In the genomic region with DNA sequence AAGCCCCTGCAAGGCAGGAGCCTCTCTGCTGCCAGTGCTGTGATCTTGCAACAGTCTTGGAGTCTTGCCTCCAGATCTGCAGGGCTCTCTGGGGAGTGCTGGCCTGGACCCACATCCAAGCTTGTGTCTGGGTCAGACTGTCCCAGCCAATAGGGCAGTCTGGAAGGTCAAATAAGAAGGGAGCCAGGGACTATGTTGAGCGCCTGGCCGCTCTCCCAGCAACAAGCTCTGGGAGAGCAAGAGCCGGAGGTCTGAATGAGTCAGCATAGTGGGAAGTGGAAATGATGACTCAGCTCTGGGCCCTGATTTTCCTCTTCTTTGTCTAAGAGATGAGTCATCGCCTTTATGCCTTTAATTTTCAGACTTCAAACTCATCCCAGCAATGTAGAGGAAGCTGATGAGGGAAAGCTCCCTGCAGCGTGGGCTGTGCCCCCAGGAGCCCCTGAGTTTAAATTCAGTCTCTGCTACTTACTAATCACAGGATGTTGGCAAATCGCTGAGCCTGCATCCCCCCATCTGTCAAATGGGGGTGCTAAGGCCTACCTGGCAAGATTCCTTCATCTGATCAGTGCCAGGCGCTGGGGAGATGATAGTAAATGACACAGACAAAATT, we compare ENCODE assay signal across 9 cellular contexts. TPM values are rescaled to one million over a fixed set of nuclear protein-coding genes. Genes with fewer than 3 reads are reported as not detected.
A peak's percentile ranks its signal among the peaks of the same experiment; 100 is the strongest.
DNase-seq lines count a peak whose midpoint lies in the region; ATAC-seq and TF ChIP-seq lines count a peak whose summit lies in the region.
"Had no signal": no experiment of that assay in that cellular context is flagged by ENCODE, and none has a peak within 500 bp of the region (broad histone marks: within the 10 kb centered on the region; RNA-seq: fewer than 3 reads in every experiment).

No MANE protein-coding gene starts in this region.

- H3K4me1 Mint-ChIP-seq in stimulated activated naive B cell treated with anti-CD40 and anti-IgM and Interleukin-4, amounts not matched to agents 10 μg/mL and 1 μg/mL and 100 μg/mL, for 72 hours: peaks cover 16 to 27% of the 10 kb centered on the region in 2 donors

- H3K27ac ChIP-seq in esophagus muscularis mucosa (replicated peaks in 1 of 4) (peak overlapping the region; percentile 50 to 81 (median 72)), muscle layer of duodenum (ENCODE audit: low read length) (peak overlapping the region; percentile 64)
- H3K27ac ChIP-seq: neutrophil had no signal

- peak; percentile 51 for DNase-seq in GM13976 (ENCODE audit: low spot score)
- peak; percentile 83 for DNase-seq in NCI-H2227 (lab: John Stamatoyannopoulos, UW; ENCODE audit: unreplicated experiment)
- peak; percentile 68 for DNase-seq in activated CD8-positive, alpha-beta memory T cell treated with anti-CD3 and anti-CD28 coated beads, Interleukin-2, amount 50 U/mL, for 48 hours
- peak; percentile 96 for DNase-seq in esophagus muscularis mucosa (ENCODE audit: extremely low spot score)
- DNase-seq in stimulated activated naive B cell treated with anti-CD40 and anti-IgM and Interleukin-4, amounts not matched to agents 10 μg/mL and 1 μg/mL and 100 μg/mL, for 72 hours: peak; percentile 28
- no peak for DNase-seq in GM19240 (ENCODE audit: insufficient read length, low spot score)

- H3K4me1 ChIP-seq in esophagus muscularis mucosa: peaks cover 14 to 17% (median 15%) of the 10 kb centered on the region in 4 donors
- peaks cover 4 to 8% of the 10 kb centered on the region in 2 donors for H3K4me1 ChIP-seq in muscle layer of duodenum (ENCODE audit: control insufficient read depth in 1 of 2, insufficient read depth in 2 of 2, low read length in 2 of 2)

- H3K36me3 ChIP-seq in esophagus muscularis mucosa (no peaks in the 10 kb centered on the region), muscle layer of duodenum (ENCODE audit: control insufficient read depth in 1 of 2, insufficient read depth in 2 of 2, low read length in 2 of 2) (peaks cover 0 to 3% of the 10 kb centered on the region in 2 donors)
- H3K36me3 ChIP-seq: neutrophil had no signal

- peaks cover 7 to 10% of the 10 kb centered on the region in 2 donors for H3K9me3 Mint-ChIP-seq in stimulated activated naive B cell treated with anti-CD40 and anti-IgM and Interleukin-4, amounts not matched to agents 10 μg/mL and 1 μg/mL and 100 μg/mL, for 72 hours

- 29% methylated on average over 7 of the region's 7 CpGs for WGBS in esophagus muscularis mucosa

- H3K9me3 ChIP-seq in esophagus muscularis mucosa (no peaks in the 10 kb centered on the region), muscle layer of duodenum (ENCODE audit: control insufficient read depth in 1 of 2, low read length in 2 of 2) (no peaks in the 10 kb centered on the region)
- H3K9me3 ChIP-seq: neutrophil had no signal

- peaks cover 0 to 11% of the 10 kb centered on the region in 2 donors for H3K27me3 Mint-ChIP-seq in stimulated activated naive B cell treated with anti-CD40 and anti-IgM and Interleukin-4, amounts not matched to agents 10 μg/mL and 1 μg/mL and 100 μg/mL, for 72 hours

- peak overlapping the region; percentile 38 for H3K27ac Mint-ChIP-seq in stimulated activated naive B cell treated with anti-CD40 and anti-IgM and Interleukin-4, amounts not matched to agents 10 μg/mL and 1 μg/mL and 100 μg/mL, for 72 hours

- ATAC-seq in HG02798 (IDR thresholded peaks at IDR 0.05; ENCODE audit: poor library complexity, unreplicated experiment): peak; percentile 76
- ATAC-seq in stimulated activated naive B cell treated with anti-CD40 and anti-IgM and Interleukin-4, amounts not matched to agents 10 μg/mL and 1 μg/mL and 100 μg/mL, for 72 hours (replicated peaks): peak; percentile 49 to 67

- no peak for TF ChIP-seq POLR2A in esophagus muscularis mucosa (IDR thresholded peaks at IDR 0.05; ENCODE audit: low read depth)

- H3K36me3 Mint-ChIP-seq in stimulated activated naive B cell treated with anti-CD40 and anti-IgM and Interleukin-4, amounts not matched to agents 10 μg/mL and 1 μg/mL and 100 μg/mL, for 72 hours: peaks cover 0 to 4% of the 10 kb centered on the region in 2 donors

- in situ Hi-C loops in GM13976 (cut with MboI; ENCODE audit: low sequenced_read_pairs, unreplicated experiment): no loop called here

- no peak overlapping the region for H3K4me3 Mint-ChIP-seq in stimulated activated naive B cell treated with anti-CD40 and anti-IgM and Interleukin-4, amounts not matched to agents 10 μg/mL and 1 μg/mL and 100 μg/mL, for 72 hours

- no peak overlapping the region for H3K4me3 ChIP-seq in esophagus muscularis mucosa
- H3K4me3 ChIP-seq in muscle layer of duodenum (ENCODE audit: low read depth in 1 of 2, low read length in 2 of 2): no peak overlapping the region

- intact Hi-C loops in esophagus muscularis mucosa (cut with DNase I): loop anchor here (5.0 kb wide), 1 partner anchor 45 kb away; a partner anchor contains a TSS

- H3K27me3 ChIP-seq in esophagus muscularis mucosa (peaks cover 0 to 3% (median 0%) of the 10 kb centered on the region in 4 donors), muscle layer of duodenum (ENCODE audit: low read depth, low read length) (no peaks in the 10 kb centered on the region)

- TF ChIP-seq EP300 in esophagus muscularis mucosa (IDR thresholded peaks at IDR 0.05): no peak

- TF ChIP-seq CTCF in GM13976 (IDR thresholded peaks at IDR 0.05; ENCODE audit: borderline replicate concordance, control extremely low read depth, extremely low read depth, insufficient read depth, missing control alignments) (no peak), esophagus muscularis mucosa (IDR thresholded peaks at IDR 0.05) (no peak)

RNA-seq across cellular contexts. Expression of a gene that starts 43.6 kb away (rescaled TPM):
- 10 to 100 TPM; 51.7 to 65.2 (median 57.1) TPM for total RNA-seq in esophagus muscularis mucosa
